25 cellular contexts compared by ENCODE assay signal in the genomic region with DNA sequence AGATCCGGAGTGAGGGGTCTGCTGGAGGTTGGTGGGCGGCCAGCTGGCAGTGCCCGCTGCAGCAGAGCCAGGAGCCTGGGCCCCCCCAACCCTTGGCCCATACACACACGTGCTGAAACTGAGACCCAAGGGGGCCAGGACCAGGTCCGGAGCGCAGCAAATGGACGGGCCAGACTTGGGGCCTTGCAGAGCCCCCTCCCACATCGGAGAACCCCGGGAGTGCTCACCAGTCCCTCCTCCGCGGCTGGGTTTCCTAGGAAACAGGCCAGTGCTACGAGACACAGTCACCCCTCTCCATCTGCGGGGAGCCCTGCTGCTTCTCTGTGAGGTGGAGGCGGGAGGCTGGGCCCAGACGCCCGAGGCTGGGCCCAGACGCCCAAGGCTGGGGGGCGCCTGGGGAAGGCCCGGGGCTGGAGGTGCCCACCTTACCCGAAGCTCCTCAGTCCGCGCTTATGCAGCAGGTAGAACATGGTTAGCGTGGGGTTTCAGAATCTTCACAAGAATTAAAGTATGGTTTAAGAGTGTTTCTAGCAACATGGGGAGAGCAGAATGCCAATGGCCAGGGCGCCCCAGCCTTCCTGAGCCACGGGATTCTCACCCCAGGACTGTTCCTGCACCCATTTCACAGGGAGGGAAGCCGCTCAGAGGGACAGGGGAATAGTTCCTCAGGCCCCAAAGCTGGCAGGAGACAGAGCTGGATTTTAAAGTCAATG.
DNase-seq lines count a peak whose midpoint lies in the region; ATAC-seq, FAIRE-seq and TF ChIP-seq lines count a peak whose summit lies in the region.
"Had no signal": no experiment of that assay in that cellular context is flagged by ENCODE, and none has a peak within 500 bp of the region (broad histone marks: within the 10 kb centered on the region; RNA-seq: fewer than 3 reads in every experiment).

No MANE protein-coding gene starts in this region.

- FAIRE-seq in kidney (lab: Jason Lieb, UNC) (no peak), frontal cortex (lab: Jason Lieb, UNC) (no peak)
- FAIRE-seq: RCC 7860 had no signal

- H3K9me3 ChIP-seq in kidney (ENCODE audit: control insufficient read depth in 1 of 2, low read length in 2 of 2): no peaks in the 10 kb centered on the region
- no peaks in the 10 kb centered on the region for H3K9me3 ChIP-seq in spleen
- H3K9me3 ChIP-seq: neutrophil had no signal

- H3K4me1 ChIP-seq in kidney (ENCODE audit: control insufficient read depth in 1 of 2, insufficient read depth in 1 of 2, low read depth in 1 of 2, low read length in 2 of 2) (no peaks in the 10 kb centered on the region), spleen (no peaks in the 10 kb centered on the region)

- peak; percentile 5 for DNase-seq in activated CD4-positive, alpha-beta memory T cell treated with anti-CD3 and anti-CD28 coated beads for 36 hours
- DNase-seq in activated CD4-positive, alpha-beta memory T cell treated with anti-CD3 and anti-CD28 coated beads, Interleukin-2, amount 10 ng/mL, durations not matched to agents 7 days and 5 days: no peak
- DNase-seq in WTC11 (ENCODE audit: low spot score): no peak
- DNase-seq in kidney: peak; percentile 64
- DNase-seq in spleen: peak; percentile 54
- no peak for DNase-seq in frontal cortex (ENCODE audit: low spot score in 2 of 2)
- DNase-seq in NCI-H82 treated with DMSO at 0.1 percent for 48 hours (lab: John Stamatoyannopoulos, UW; ENCODE audit: unreplicated experiment): no peak
- DNase-seq: activated CD4-positive, alpha-beta T cell treated with anti-CD3 and anti-CD28 coated beads for 1 hour; activated CD8-positive, alpha-beta T cell treated with anti-CD3 and anti-CD28 coated beads for 36 hours; amniotic stem cell; CD4-positive, alpha-beta T cell; H9; immature natural killer cell; KG1; mesenchymal stem cell; NCI-H2029 treated with DMSO at 0.1 percent for 48 hours; NCI-H345; SHP77 treated with DMSO at 0.1 percent for 48 hours; stimulated activated CD4-positive, alpha-beta T cell treated with anti-CD3 and anti-CD28 coated beads, Interleukin-15, amount 100 ng/mL, for 24 hours; stimulated activated CD4-positive, alpha-beta T cell treated with anti-CD3 and anti-CD28 coated beads, Interleukin-4, amount 100 ng/mL, for 4 hours; trophoblast cell had no signal

- TF ChIP-seq CTCF in WTC11 (IDR thresholded peaks at IDR 0.05) (no peak), kidney (IDR thresholded peaks at IDR 0.05; ENCODE audit: borderline replicate concordance, extremely low read depth, insufficient read depth) (no peak), spleen (IDR thresholded peaks at IDR 0.05 in 8 of 11, conservative IDR thresholded peaks at IDR 0.05 in 3 of 11) (no peak)

- no peak overlapping the region for H3K4me3 ChIP-seq in kidney (ENCODE audit: low read length in 2 of 2)
- H3K4me3 ChIP-seq in spleen: no peak overlapping the region

- H3K36me3 ChIP-seq in kidney (ENCODE audit: control insufficient read depth in 1 of 2, insufficient read depth in 2 of 2, low read length in 2 of 2) (no peaks in the 10 kb centered on the region), spleen (no peaks in the 10 kb centered on the region)
- H3K36me3 ChIP-seq: neutrophil had no signal

- H3K36me3 Mint-ChIP-seq in activated CD4-positive, alpha-beta memory T cell treated with anti-CD3 and anti-CD28 coated beads for 36 hours: no peaks in the 10 kb centered on the region
- H3K36me3 Mint-ChIP-seq in activated CD4-positive, alpha-beta memory T cell treated with anti-CD3 and anti-CD28 coated beads, Interleukin-2, amount 10 ng/mL, durations not matched to agents 7 days and 5 days (ENCODE audit: low read depth): no peaks in the 10 kb centered on the region
- no peaks in the 10 kb centered on the region for H3K36me3 Mint-ChIP-seq in WTC11
- H3K36me3 Mint-ChIP-seq: activated naive CD4-positive, alpha-beta T cell treated with anti-CD3 and anti-CD28 coated beads, Interleukin-2, amount 50 U/mL, for 24 hours; immature natural killer cell had no signal

- WGBS in spleen, 5 donors: 53 to 74% (median 62%) methylated on average over 16 to 26 of the region's 26 CpGs

- POLR2A ChIA-PET in activated CD4-positive, alpha-beta memory T cell treated with anti-CD3 and anti-CD28 coated beads for 36 hours (lab: Charles Lee): no interaction called here
- POLR2A ChIA-PET in activated CD4-positive, alpha-beta memory T cell treated with anti-CD3 and anti-CD28 coated beads, Interleukin-2, amount 10 ng/mL, durations not matched to agents 7 days and 5 days (lab: Charles Lee): no interaction called here
- POLR2A ChIA-PET in WTC11 (lab: Charles Lee): no interaction called here

- CTCF ChIA-PET in activated CD4-positive, alpha-beta memory T cell treated with anti-CD3 and anti-CD28 coated beads for 36 hours (lab: Charles Lee): no interaction called here
- CTCF ChIA-PET in activated CD4-positive, alpha-beta memory T cell treated with anti-CD3 and anti-CD28 coated beads, Interleukin-2, amount 10 ng/mL, durations not matched to agents 7 days and 5 days (lab: Charles Lee): no interaction called here
- CTCF ChIA-PET in WTC11 (lab: Charles Lee): interaction anchor here (0.7 to 1.7 kb wide), 2 partner anchors 17 to 152 kb away, joined by 4 to 5 read pairs; no protein-coding TSS in a partner anchor

- TF ChIP-seq POLR2A in spleen (IDR thresholded peaks at IDR 0.05) (no peak), GM18505 (IDR thresholded peaks at IDR 0.05; ENCODE audit: borderline replicate concordance, extremely low read depth, insufficient read depth, insufficient read length) (no peak)

- no peaks in the 10 kb centered on the region for H3K4me1 Mint-ChIP-seq in activated CD4-positive, alpha-beta memory T cell treated with anti-CD3 and anti-CD28 coated beads for 36 hours (ENCODE audit: low read depth)
- no peaks in the 10 kb centered on the region for H3K4me1 Mint-ChIP-seq in activated CD4-positive, alpha-beta memory T cell treated with anti-CD3 and anti-CD28 coated beads, Interleukin-2, amount 10 ng/mL, durations not matched to agents 7 days and 5 days
- H3K4me1 Mint-ChIP-seq in WTC11: peaks cover 54% of the 10 kb centered on the region
- H3K4me1 Mint-ChIP-seq: activated naive CD4-positive, alpha-beta T cell treated with anti-CD3 and anti-CD28 coated beads, Interleukin-2, amount 50 U/mL, for 24 hours; immature natural killer cell had no signal

- no peaks in the 10 kb centered on the region for H3K9me3 Mint-ChIP-seq in activated CD4-positive, alpha-beta memory T cell treated with anti-CD3 and anti-CD28 coated beads for 36 hours
- H3K9me3 Mint-ChIP-seq in activated CD4-positive, alpha-beta memory T cell treated with anti-CD3 and anti-CD28 coated beads, Interleukin-2, amount 10 ng/mL, durations not matched to agents 7 days and 5 days: no peaks in the 10 kb centered on the region
- H3K9me3 Mint-ChIP-seq in WTC11: no peaks in the 10 kb centered on the region
- H3K9me3 Mint-ChIP-seq: activated CD8-positive, alpha-beta T cell treated with anti-CD3 and anti-CD28 coated beads for 36 hours; activated naive CD4-positive, alpha-beta T cell treated with anti-CD3 and anti-CD28 coated beads, Interleukin-2, amount 50 U/mL, for 24 hours; CD4-positive, alpha-beta T cell; H9; immature natural killer cell had no signal

- H3K27ac Mint-ChIP-seq in activated CD4-positive, alpha-beta memory T cell treated with anti-CD3 and anti-CD28 coated beads for 36 hours: no peak overlapping the region
- H3K27ac Mint-ChIP-seq in activated CD4-positive, alpha-beta memory T cell treated with anti-CD3 and anti-CD28 coated beads, Interleukin-2, amount 10 ng/mL, durations not matched to agents 7 days and 5 days: no peak overlapping the region
- H3K27ac Mint-ChIP-seq in WTC11: no peak overlapping the region
- H3K27ac Mint-ChIP-seq: activated CD8-positive, alpha-beta T cell treated with anti-CD3 and anti-CD28 coated beads for 36 hours; activated naive CD4-positive, alpha-beta T cell treated with anti-CD3 and anti-CD28 coated beads, Interleukin-2, amount 50 U/mL, for 24 hours; CD4-positive, alpha-beta T cell; immature natural killer cell had no signal

- H3K9ac ChIP-seq in kidney (ENCODE audit: low read length in 2 of 2): no peak overlapping the region

- no peak overlapping the region for H3K4me3 Mint-ChIP-seq in activated CD4-positive, alpha-beta memory T cell treated with anti-CD3 and anti-CD28 coated beads for 36 hours
- no peak overlapping the region for H3K4me3 Mint-ChIP-seq in activated CD4-positive, alpha-beta memory T cell treated with anti-CD3 and anti-CD28 coated beads, Interleukin-2, amount 10 ng/mL, durations not matched to agents 7 days and 5 days
- H3K4me3 Mint-ChIP-seq in WTC11: no peak overlapping the region
- H3K4me3 Mint-ChIP-seq: activated CD8-positive, alpha-beta T cell treated with anti-CD3 and anti-CD28 coated beads for 36 hours; activated naive CD4-positive, alpha-beta T cell treated with anti-CD3 and anti-CD28 coated beads, Interleukin-2, amount 50 U/mL, for 24 hours; CD4-positive, alpha-beta T cell; H9; immature natural killer cell had no signal

- H3K27me3 Mint-ChIP-seq in activated CD4-positive, alpha-beta memory T cell treated with anti-CD3 and anti-CD28 coated beads for 36 hours: peaks cover 23% of the 10 kb centered on the region
- H3K27me3 Mint-ChIP-seq in activated CD4-positive, alpha-beta memory T cell treated with anti-CD3 and anti-CD28 coated beads, Interleukin-2, amount 10 ng/mL, durations not matched to agents 7 days and 5 days: peaks cover 12% of the 10 kb centered on the region
- H3K27me3 Mint-ChIP-seq in WTC11 (ENCODE audit: low read depth): peaks cover 8% of the 10 kb centered on the region

- H3K27ac ChIP-seq in kidney (ENCODE audit: low read depth in 2 of 2, low read length in 2 of 2): no peak overlapping the region
- H3K27ac ChIP-seq in spleen: no peak overlapping the region
- H3K27ac ChIP-seq: neutrophil had no signal

- intact Hi-C loops in activated CD4-positive, alpha-beta memory T cell treated with anti-CD3 and anti-CD28 coated beads for 36 hours (cut with micrococcal nuclease): no loop called here
- intact Hi-C loops in kidney (cut with DNase I): no loop called here
- intact Hi-C loops in spleen (cut with DNase I; ENCODE audit: low total_unique reads): no loop called here

- ATAC-seq in WTC11 (peak; percentile 14; the same call in 1 of the 2 replicates), GM18505 (IDR thresholded peaks at IDR 0.05; ENCODE audit: unreplicated experiment) (no peak)
- ATAC-seq: activated CD8-positive, alpha-beta T cell treated with anti-CD3 and anti-CD28 coated beads for 36 hours had no signal

- H3K27me3 ChIP-seq in spleen (replicated peaks in 1 of 7): peaks cover 0 to 91% (median 17%) of the 10 kb centered on the region in 7 donors

TF ChIP-seq in WTC11, 78 proteins besides CTCF, POLR2A, EP300 and RAD21 (continues in another document):
- TF ChIP-seq, protein P1, sequence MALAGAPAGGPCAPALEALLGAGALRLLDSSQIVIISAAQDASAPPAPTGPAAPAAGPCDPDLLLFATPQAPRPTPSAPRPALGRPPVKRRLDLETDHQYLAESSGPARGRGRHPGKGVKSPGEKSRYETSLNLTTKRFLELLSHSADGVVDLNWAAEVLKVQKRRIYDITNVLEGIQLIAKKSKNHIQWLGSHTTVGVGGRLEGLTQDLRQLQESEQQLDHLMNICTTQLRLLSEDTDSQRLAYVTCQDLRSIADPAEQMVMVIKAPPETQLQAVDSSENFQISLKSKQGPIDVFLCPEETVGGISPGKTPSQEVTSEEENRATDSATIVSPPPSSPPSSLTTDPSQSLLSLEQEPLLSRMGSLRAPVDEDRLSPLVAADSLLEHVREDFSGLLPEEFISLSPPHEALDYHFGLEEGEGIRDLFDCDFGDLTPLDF (CRISPR knock-in tag; IDR thresholded peaks at IDR 0.05): no peak

Comparison
In these comparisons a context has a peak if more than half of its experiments do, and no peak if none do; other contexts are left out.
1. DNase-seq: peak in activated CD4-positive, alpha-beta memory T cell treated with anti-CD3 and anti-CD28 coated beads for 36 hours (single experiment), kidney (single experiment) and spleen (single experiment); none in activated CD4-positive, alpha-beta memory T cell treated with anti-CD3 and anti-CD28 coated beads, Interleukin-2, amount 10 ng/mL, durations not matched to agents 7 days and 5 days (single experiment), WTC11 (single experiment), frontal cortex (0 of 2) and NCI-H82 treated with DMSO at 0.1 percent for 48 hours (single experiment).